Comparison of ENCODE assay signal across 22 cellular contexts in genomic region chr14:24913746-24914145, GRCh38.
"Had no signal": no experiment of that assay in that cellular context is flagged by ENCODE, and none has a peak within 500 bp of the region (broad histone marks: within the 10 kb centered on the region; RNA-seq: fewer than 3 reads in every experiment).

No MANE protein-coding gene starts in this region.

- H3K36me3 ChIP-seq: MG63, SJSA1 had no signal

- H3K27ac ChIP-seq: HL-60, KMS-11, SJSA1, SK-N-MC had no signal

- H3K27me3 ChIP-seq: MG63 had no signal

- H3K9me3 ChIP-seq: MG63, SJSA1 had no signal

- H3K9ac ChIP-seq: KMS-11 had no signal

- H3K4me2 ChIP-seq: KMS-11 had no signal

- DNase-seq: MG63, NCI-H1092 treated with DMSO at 0.1 percent for 48 hours, NCI-H1436 treated with DMSO at 0.1 percent for 48 hours, NCI-H1694, NCI-H1930, NCI-H2081, NCI-H2107, NCI-H2171 treated with DMSO at 0.1 percent for 48 hours, NCI-H226, NCI-H446, NCI-H510A, NCI-H524 treated with DMSO at 0.1 percent for 48 hours, NCI-H69, NCI-H774, Right ventricle myocardium superior, RPMI8226, SIG-M5 had no signal

- H3K4me3 ChIP-seq: K562, MG63, SJSA1, SK-N-MC had no signal
